1 cellular context compared by ENCODE assay signal in genomic region chr20:2655331-2656116, GRCh38.
TF ChIP-seq lines count a peak whose summit lies in the region.

No MANE protein-coding gene starts in this region.

TF ChIP-seq in endothelial cell of umbilical vein, 7 proteins besides CTCF, POLR2A, EP300 and RAD21 (continued from another document):
- TF ChIP-seq FOS (IDR thresholded peaks at IDR 0.05; ENCODE audit: borderline replicate concordance, insufficient read depth, low read length): no peak
- no peak for TF ChIP-seq POLR2AphosphoS5 (IDR thresholded peaks at IDR 0.05; ENCODE audit: insufficient read depth, low read depth, low read length)
- no peak for TF ChIP-seq EZH2 (IDR thresholded peaks at IDR 0.05; ENCODE audit: borderline replicate concordance, low read depth, low read length, severe bottlenecking)
- TF ChIP-seq MYC (IDR thresholded peaks at IDR 0.05; ENCODE audit: low read depth, low read length): no peak
